In genomic region chr15:91186892-91187644, GRCh38 we compare ENCODE assay signal across 9 cellular contexts.
DNase-seq lines count a peak whose midpoint lies in the region; ATAC-seq and TF ChIP-seq lines count a peak whose summit lies in the region.
"Had no signal": no experiment of that assay in that cellular context is flagged by ENCODE, and none has a peak within 500 bp of the region (broad histone marks: within the 10 kb centered on the region; RNA-seq: fewer than 3 reads in every experiment).

No MANE protein-coding gene starts in this region.

- no peaks in the 10 kb centered on the region for H3K9me3 Mint-ChIP-seq in WTC11
- H3K9me3 Mint-ChIP-seq in glutamatergic neuron (ENCODE audit: unreplicated experiment) = no peaks in the 10 kb centered on the region

- H3K36me3 Mint-ChIP-seq in WTC11 (no peaks in the 10 kb centered on the region), glutamatergic neuron (ENCODE audit: unreplicated experiment) (no peaks in the 10 kb centered on the region)

- CTCF ChIA-PET in WTC11 (lab: Charles Lee) = no interaction called here

- H3K4me1 Mint-ChIP-seq in WTC11 (peaks cover 8% of the 10 kb centered on the region), glutamatergic neuron (ENCODE audit: low read depth, unreplicated experiment) (peaks cover 25% of the 10 kb centered on the region)
- H3K4me1 Mint-ChIP-seq: T-helper 17 cell had no signal

- ATAC-seq in WTC11 = peak; percentile 32; the same call in 1 of the 2 replicates
- no peak for ATAC-seq in HG03520 (IDR thresholded peaks at IDR 0.05; ENCODE audit: unreplicated experiment)
- ATAC-seq: T-helper 17 cell had no signal

- TF ChIP-seq CTCF in WTC11 (IDR thresholded peaks at IDR 0.05) (no peak), glutamatergic neuron (IDR thresholded peaks at IDR 0.05; ENCODE audit: partially characterized antibody, unreplicated experiment) (no peak)

- POLR2A ChIA-PET in WTC11 (lab: Charles Lee) = interaction anchor here (0.5 kb wide), 1 partner anchor 102 kb away, joined by 3 read pairs; no protein-coding TSS in a partner anchor

- DNase-seq in EH (ENCODE audit: low read depth) = peak; percentile 4
- DNase-seq in KBM-7 = peak; percentile 36
- DNase-seq in WTC11 (ENCODE audit: low spot score) = no peak
- DNase-seq in iPS-NIHi7 (ENCODE audit: extremely low spot score) = peak; percentile 63
- DNase-seq in NCI-H2081 (lab: John Stamatoyannopoulos, UW) = no peak
- no peak for DNase-seq in glutamatergic neuron
- no peak for DNase-seq in stimulated activated CD4-positive, alpha-beta T cell treated with anti-CD3 and anti-CD28 coated beads, Interleukin-4, amount 100 ng/mL, for 4 hours
- DNase-seq: T-helper 17 cell had no signal

- H3K27me3 Mint-ChIP-seq in WTC11 (ENCODE audit: low read depth) (no peaks in the 10 kb centered on the region; the same call in 1 of the 2 replicates), glutamatergic neuron (ENCODE audit: unreplicated experiment) (no peaks in the 10 kb centered on the region)

- H3K4me3 Mint-ChIP-seq in WTC11 = no peak overlapping the region
- H3K4me3 Mint-ChIP-seq in glutamatergic neuron (ENCODE audit: unreplicated experiment) = no peak overlapping the region
- H3K4me3 Mint-ChIP-seq: T-helper 17 cell had no signal

- H3K27ac Mint-ChIP-seq in WTC11 (no peak overlapping the region), glutamatergic neuron (ENCODE audit: unreplicated experiment) (no peak overlapping the region)
- H3K27ac Mint-ChIP-seq: T-helper 17 cell had no signal

- in situ Hi-C loops in KBM-7 (cut with MboI; ENCODE audit: low pct_unique_long_range_greater_than_20kb, low sequenced_read_pairs) = no loop called here

TF ChIP-seq in WTC11, 78 proteins besides CTCF, POLR2A, EP300 and RAD21:
- TF ChIP-seq CREM (CRISPR knock-in tag; IDR thresholded peaks at IDR 0.05) (no peak), FOXP4 (CRISPR knock-in tag; IDR thresholded peaks at IDR 0.05) (no peak), AFF4 (CRISPR knock-in tag; IDR thresholded peaks at IDR 0.05; ENCODE audit: borderline replicate concordance) (no peak), SMAD4 (CRISPR knock-in tag; IDR thresholded peaks at IDR 0.05) (no peak), SMAD3 (CRISPR knock-in tag; IDR thresholded peaks at IDR 0.05; ENCODE audit: borderline replicate concordance) (no peak), ZNF423 (CRISPR knock-in tag; IDR thresholded peaks at IDR 0.05) (no peak)
TF ChIP-seq in WTC11: peak in this region for 0.

Comparison
In these comparisons a context has a peak if more than half of its experiments do, and no peak if none do; other contexts are left out.
1. DNase-seq: peak in EH (single experiment), KBM-7 (single experiment) and iPS-NIHi7 (single experiment); none in WTC11 (single experiment), NCI-H2081 (0 of 2), glutamatergic neuron (single experiment) and stimulated activated CD4-positive, alpha-beta T cell treated with anti-CD3 and anti-CD28 coated beads, Interleukin-4, amount 100 ng/mL, for 4 hours (0 of 2).